ENCODE assay signal across 9 cellular contexts in the genomic region with DNA sequence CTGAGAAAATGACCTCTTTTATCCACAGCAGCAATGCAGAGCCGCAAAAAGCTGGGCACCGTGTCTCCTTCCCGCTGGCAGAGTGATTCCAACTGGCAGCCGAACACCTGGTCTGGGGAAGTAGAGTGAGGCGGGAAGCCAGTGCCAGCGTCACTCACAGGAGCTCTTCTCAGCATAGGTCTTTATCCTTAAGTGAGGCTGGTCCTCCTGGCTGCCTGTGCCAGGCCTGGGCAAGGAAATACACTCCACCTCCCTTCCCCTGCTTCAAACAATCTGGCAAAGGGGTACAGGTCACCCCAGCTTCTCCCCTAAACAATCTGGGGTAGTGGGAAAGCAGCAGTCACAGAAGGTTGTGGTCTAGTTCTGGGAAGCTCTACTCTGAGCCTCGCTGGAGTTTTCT. TPM values are rescaled to one million over a fixed set of nuclear protein-coding genes. Genes with fewer than 3 reads are reported as not detected.
DNase-seq lines count a peak whose midpoint lies in the region; ATAC-seq and TF ChIP-seq lines count a peak whose summit lies in the region.
"Had no signal": no experiment of that assay in that cellular context is flagged by ENCODE, and none has a peak within 500 bp of the region (broad histone marks: within the 10 kb centered on the region; RNA-seq: fewer than 3 reads in every experiment).

No MANE protein-coding gene starts in this region.

- POLR2A ChIA-PET in WTC11 (lab: Charles Lee): interaction anchor here (0.5 to 1.7 kb wide), 5 partner anchors 14 to 722 kb away, joined by 3 to 6 read pairs (median 3); no protein-coding TSS in a partner anchor

- CTCF ChIA-PET in WTC11 (lab: Charles Lee): interaction anchor here (0.6 to 5.0 kb wide), 22 partner anchors 9 to 387 kb away, joined by 3 to 88 read pairs (median 4); a partner anchor contains a TSS

- H3K27me3 Mint-ChIP-seq in WTC11 (ENCODE audit: low read depth): peaks cover 89% of the 10 kb centered on the region

- peaks cover 32% of the 10 kb centered on the region for H3K4me1 ChIP-seq in mesodermal cell (ENCODE audit: control insufficient read depth, insufficient read depth, low read length, poor library complexity, severe bottlenecking)

- peaks cover 2% of the 10 kb centered on the region for H3K36me3 ChIP-seq in H7 (replicated peaks; ENCODE audit: control insufficient read depth, insufficient read depth, low read length)
- H3K36me3 ChIP-seq in mesodermal cell (ENCODE audit: control insufficient read depth, insufficient read depth, low read length): no peaks in the 10 kb centered on the region

- no peaks in the 10 kb centered on the region for H3K36me3 Mint-ChIP-seq in WTC11

- no peaks in the 10 kb centered on the region for H3K9me3 Mint-ChIP-seq in WTC11

- H3K9me3 ChIP-seq in mesodermal cell (ENCODE audit: control insufficient read depth, low read length): no peaks in the 10 kb centered on the region

- peak overlapping the region; percentile 77 for H3K4me3 Mint-ChIP-seq in WTC11

- DNase-seq in H7 (peak; percentile 54), WTC11 (ENCODE audit: low spot score) (no peak), T1000 (lab: John Stamatoyannopoulos, UW) (no peak), nucleus accumbens (lab: John Stamatoyannopoulos, UW) (no peak)
- DNase-seq: activated effector memory CD4-positive, alpha-beta T cell treated with anti-CD3 and anti-CD28 coated beads, Interleukin-2, amount 50 U/mL, for 16 hours; stimulated activated CD4-positive, alpha-beta T cell treated with anti-CD3 and anti-CD28 coated beads, Interleukin-4, amount 100 ng/mL, for 1 hour had no signal

- no peak overlapping the region for H3K27ac ChIP-seq in mesodermal cell (ENCODE audit: low read depth, low read length, severe bottlenecking)

- peaks cover 31% of the 10 kb centered on the region for H3K4me1 Mint-ChIP-seq in WTC11

- WGBS in mesodermal cell (ENCODE audit: insufficient coverage in 2 of 2), 2 experiments: 64 to 65% methylated on average over 5 to 6 of the region's 7 CpGs

- ATAC-seq in WTC11 (no peak; the same call in 1 of the 2 replicates), HG03565 (IDR thresholded peaks at IDR 0.05; ENCODE audit: unreplicated experiment) (no peak)

- H3K4me3 ChIP-seq in H7 (ENCODE audit: insufficient read depth, low read depth, low read length) (peak overlapping the region; percentile 43; the same call in 1 of the 2 replicates), mesodermal cell (ENCODE audit: extremely low read depth, insufficient read depth, low read length, poor library complexity, severe bottlenecking) (peak overlapping the region; percentile 30)

- peaks cover 49% of the 10 kb centered on the region for H3K27me3 ChIP-seq in H7 (ENCODE audit: control insufficient read depth, insufficient read depth, low read length)

- no peak overlapping the region for H3K27ac Mint-ChIP-seq in WTC11

- TF ChIP-seq CTCF in WTC11 (IDR thresholded peaks at IDR 0.05): no peak

TF ChIP-seq in WTC11, 78 proteins besides CTCF, POLR2A, EP300 and RAD21:
- TF ChIP-seq SOX15 (CRISPR knock-in tag; IDR thresholded peaks at IDR 0.05) (no peak), RORB (CRISPR knock-in tag; IDR thresholded peaks at IDR 0.05) (no peak), ZNF416 (CRISPR knock-in tag; IDR thresholded peaks at IDR 0.05) (no peak), OVOL2 (CRISPR knock-in tag; IDR thresholded peaks at IDR 0.05; ENCODE audit: borderline replicate concordance) (no peak), TP53 (CRISPR knock-in tag; IDR thresholded peaks at IDR 0.05) (no peak)
- TF ChIP-seq, protein P1, sequence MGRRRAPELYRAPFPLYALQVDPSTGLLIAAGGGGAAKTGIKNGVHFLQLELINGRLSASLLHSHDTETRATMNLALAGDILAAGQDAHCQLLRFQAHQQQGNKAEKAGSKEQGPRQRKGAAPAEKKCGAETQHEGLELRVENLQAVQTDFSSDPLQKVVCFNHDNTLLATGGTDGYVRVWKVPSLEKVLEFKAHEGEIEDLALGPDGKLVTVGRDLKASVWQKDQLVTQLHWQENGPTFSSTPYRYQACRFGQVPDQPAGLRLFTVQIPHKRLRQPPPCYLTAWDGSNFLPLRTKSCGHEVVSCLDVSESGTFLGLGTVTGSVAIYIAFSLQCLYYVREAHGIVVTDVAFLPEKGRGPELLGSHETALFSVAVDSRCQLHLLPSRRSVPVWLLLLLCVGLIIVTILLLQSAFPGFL (CRISPR knock-in tag; IDR thresholded peaks at IDR 0.05; ENCODE audit: borderline replicate concordance): no peak
- TF ChIP-seq, protein P2, sequence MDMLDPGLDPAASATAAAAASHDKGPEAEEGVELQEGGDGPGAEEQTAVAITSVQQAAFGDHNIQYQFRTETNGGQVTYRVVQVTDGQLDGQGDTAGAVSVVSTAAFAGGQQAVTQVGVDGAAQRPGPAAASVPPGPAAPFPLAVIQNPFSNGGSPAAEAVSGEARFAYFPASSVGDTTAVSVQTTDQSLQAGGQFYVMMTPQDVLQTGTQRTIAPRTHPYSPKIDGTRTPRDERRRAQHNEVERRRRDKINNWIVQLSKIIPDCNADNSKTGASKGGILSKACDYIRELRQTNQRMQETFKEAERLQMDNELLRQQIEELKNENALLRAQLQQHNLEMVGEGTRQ (CRISPR knock-in tag; IDR thresholded peaks at IDR 0.05): no peak
- TF ChIP-seq, protein P3, sequence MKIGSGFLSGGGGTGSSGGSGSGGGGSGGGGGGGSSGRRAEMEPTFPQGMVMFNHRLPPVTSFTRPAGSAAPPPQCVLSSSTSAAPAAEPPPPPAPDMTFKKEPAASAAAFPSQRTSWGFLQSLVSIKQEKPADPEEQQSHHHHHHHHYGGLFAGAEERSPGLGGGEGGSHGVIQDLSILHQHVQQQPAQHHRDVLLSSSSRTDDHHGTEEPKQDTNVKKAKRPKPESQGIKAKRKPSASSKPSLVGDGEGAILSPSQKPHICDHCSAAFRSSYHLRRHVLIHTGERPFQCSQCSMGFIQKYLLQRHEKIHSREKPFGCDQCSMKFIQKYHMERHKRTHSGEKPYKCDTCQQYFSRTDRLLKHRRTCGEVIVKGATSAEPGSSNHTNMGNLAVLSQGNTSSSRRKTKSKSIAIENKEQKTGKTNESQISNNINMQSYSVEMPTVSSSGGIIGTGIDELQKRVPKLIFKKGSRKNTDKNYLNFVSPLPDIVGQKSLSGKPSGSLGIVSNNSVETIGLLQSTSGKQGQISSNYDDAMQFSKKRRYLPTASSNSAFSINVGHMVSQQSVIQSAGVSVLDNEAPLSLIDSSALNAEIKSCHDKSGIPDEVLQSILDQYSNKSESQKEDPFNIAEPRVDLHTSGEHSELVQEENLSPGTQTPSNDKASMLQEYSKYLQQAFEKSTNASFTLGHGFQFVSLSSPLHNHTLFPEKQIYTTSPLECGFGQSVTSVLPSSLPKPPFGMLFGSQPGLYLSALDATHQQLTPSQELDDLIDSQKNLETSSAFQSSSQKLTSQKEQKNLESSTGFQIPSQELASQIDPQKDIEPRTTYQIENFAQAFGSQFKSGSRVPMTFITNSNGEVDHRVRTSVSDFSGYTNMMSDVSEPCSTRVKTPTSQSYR (CRISPR knock-in tag; IDR thresholded peaks at IDR 0.05): no peak
- TF ChIP-seq, protein P4, sequence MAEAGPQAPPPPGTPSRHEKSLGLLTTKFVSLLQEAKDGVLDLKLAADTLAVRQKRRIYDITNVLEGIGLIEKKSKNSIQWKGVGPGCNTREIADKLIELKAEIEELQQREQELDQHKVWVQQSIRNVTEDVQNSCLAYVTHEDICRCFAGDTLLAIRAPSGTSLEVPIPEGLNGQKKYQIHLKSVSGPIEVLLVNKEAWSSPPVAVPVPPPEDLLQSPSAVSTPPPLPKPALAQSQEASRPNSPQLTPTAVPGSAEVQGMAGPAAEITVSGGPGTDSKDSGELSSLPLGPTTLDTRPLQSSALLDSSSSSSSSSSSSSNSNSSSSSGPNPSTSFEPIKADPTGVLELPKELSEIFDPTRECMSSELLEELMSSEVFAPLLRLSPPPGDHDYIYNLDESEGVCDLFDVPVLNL (CRISPR knock-in tag; IDR thresholded peaks at IDR 0.05; ENCODE audit: borderline replicate concordance, low read depth): no peak

RNA-seq across cellular contexts. Expression of a gene that starts 4.8 kb away (rescaled TPM):
- 2.6 and 6.3 TPM in 2 replicates for total RNA-seq in H7 (2014; rRNA removed; shearing (Covaris generic))
- total RNA-seq in WTC11 (2021): 3.6 to 3.9 TPM (median 3.8 TPM) in 3 replicates
- 4.9 TPM for polyA plus RNA-seq in mesodermal cell (2013, experiment 1 of 2)
- polyA plus RNA-seq in mesodermal cell (2013, experiment 2 of 2): 2.1 TPM

RNA-seq across cellular contexts. Expression of a gene that starts 13.0 kb away (rescaled TPM):
- total RNA-seq in H7 (2014; rRNA removed; shearing (Covaris generic)): 223 and 297 TPM in 2 replicates
- total RNA-seq in WTC11 (2021): 283 to 367 TPM (median 314 TPM) in 3 replicates
- 210 TPM for polyA plus RNA-seq in mesodermal cell (2013, experiment 1 of 2)
- polyA plus RNA-seq in mesodermal cell (2013, experiment 2 of 2): 213 TPM

RNA-seq across cellular contexts. Expression of a gene that starts 15.3 kb away (rescaled TPM):
- 9.7 and 13.1 TPM in 2 replicates for total RNA-seq in H7 (2014; rRNA removed; shearing (Covaris generic))
- 16.2 to 19.1 TPM (median 16.7 TPM) in 3 replicates for total RNA-seq in WTC11 (2021)
- 3.3 TPM for polyA plus RNA-seq in mesodermal cell (2013, experiment 1 of 2)
- 3.3 TPM for polyA plus RNA-seq in mesodermal cell (2013, experiment 2 of 2)

RNA-seq across cellular contexts. Expression of a gene that starts 19.8 kb away (rescaled TPM):
- total RNA-seq in H7 (2014; rRNA removed; shearing (Covaris generic)): 9.6 and 10.4 TPM in 2 replicates
- total RNA-seq in WTC11 (2021): 3.2 to 5.0 TPM (median 3.3 TPM) in 3 replicates
- polyA plus RNA-seq in mesodermal cell (2013, experiment 1 of 2): 2.9 TPM
- polyA plus RNA-seq in mesodermal cell (2013, experiment 2 of 2): 3.5 TPM
- total RNA-seq: mononuclear cell had no signal

RNA-seq across cellular contexts. Expression of a gene that starts 40.3 kb away (rescaled TPM):
- not detected in 2 replicates for total RNA-seq in H7 (2014; rRNA removed; shearing (Covaris generic))
- total RNA-seq in WTC11 (2021): 0.09 to 0.20 TPM (median 0.16 TPM) in 3 replicates
- not detected for polyA plus RNA-seq in mesodermal cell (2013, experiment 1 of 2)
- polyA plus RNA-seq in mesodermal cell (2013, experiment 2 of 2): not detected
